In genomic region chr2:212451786-212452200, GRCh38 we compare ENCODE assay signal across 15 cellular contexts.
DNase-seq lines count a peak whose midpoint lies in the region; ATAC-seq and TF ChIP-seq lines count a peak whose summit lies in the region.
"Had no signal": no experiment of that assay in that cellular context is flagged by ENCODE, and none has a peak within 500 bp of the region (broad histone marks: within the 10 kb centered on the region; RNA-seq: fewer than 3 reads in every experiment).

No MANE protein-coding gene starts in this region.

- intact Hi-C loops in A673 (cut with micrococcal nuclease; ENCODE audit: unreplicated experiment) (no loop called here), body of pancreas (cut with DNase I) (no loop called here)

- peak; percentile 86 for ATAC-seq in body of pancreas
- ATAC-seq in activated CD4-positive, CD25-positive, alpha-beta regulatory T cell treated with anti-CD3 and anti-CD28 coated beads, Interleukin-2, amount 50 U/mL, for 24 hours, result no peak
- ATAC-seq in HG03039 (IDR thresholded peaks at IDR 0.05; ENCODE audit: unreplicated experiment), result no peak
- no peak for ATAC-seq in GM19035 (IDR thresholded peaks at IDR 0.05; ENCODE audit: unreplicated experiment)
- ATAC-seq: GM12878, left lung had no signal

- DNase-seq in A673 (ENCODE audit: low spot score), result peak; percentile 80
- DNase-seq in HS-5 (ENCODE audit: low read depth), result peak; percentile 70
- peak in 1 of 4 donors; percentile 14 for DNase-seq in body of pancreas
- peak; percentile 23 for DNase-seq in kidney epithelial cell (ENCODE audit: low read depth)
- DNase-seq in NCI-H1436 treated with DMSO at 0.1 percent for 48 hours (lab: John Stamatoyannopoulos, UW), result no peak
- DNase-seq: activated T-cell treated with anti-CD3 and anti-CD28 coated beads, Interleukin-2, amount 50 U/mL, for 1 hour; left lung; NCI-H2029; stimulated activated CD4-positive, alpha-beta T cell treated with anti-CD3 and anti-CD28 coated beads, Interleukin-12 subunit alpha, Interleukin-12 subunit beta, amount 100 ng/mL, for 4 hours; stimulated activated naive CD4-positive, alpha-beta T cell treated with Interleukin-2 at 50 U/mL for 16 hours had no signal

- CTCF ChIA-PET in A673 (lab: Charles Lee), result no interaction called here

- peak overlapping the region; percentile 52 for H3K27ac ChIP-seq in A673 (ENCODE audit: low read depth, low read length, poor library complexity, severe bottlenecking)
- H3K27ac ChIP-seq in body of pancreas, result peak overlapping the region in 2 of 4 donors; percentile 36 to 63
- H3K27ac ChIP-seq: BLaER1 treated with 17β-estradiol and CSF1 and Interleukin-3, amounts not matched to agents 10 nM and 100 nM; left lung had no signal

- peaks cover 33% of the 10 kb centered on the region for H3K4me1 ChIP-seq in A673 (ENCODE audit: insufficient read depth, low read length, poor library complexity, severe bottlenecking)
- H3K4me1 ChIP-seq in body of pancreas, result no peaks in the 10 kb centered on the region
- H3K4me1 ChIP-seq: BLaER1 treated with 17β-estradiol and CSF1 and Interleukin-3, amounts not matched to agents 10 nM and 100 nM; left lung had no signal

- no peak overlapping the region for H3K4me3 ChIP-seq in A673 (ENCODE audit: low read depth, low read length, poor library complexity, severe bottlenecking)
- H3K4me3 ChIP-seq in body of pancreas, result no peak overlapping the region
- H3K4me3 ChIP-seq in kidney epithelial cell (ENCODE audit: low read depth, low read length), result no peak overlapping the region
- H3K4me3 ChIP-seq: BLaER1 treated with 17β-estradiol and CSF1 and Interleukin-3, amounts not matched to agents 10 nM and 100 nM; GM12878; left lung had no signal

- 55 to 69% methylated on average over 1 of the region's 1 CpG for WGBS in body of pancreas, 2 donors

- POLR2A ChIA-PET in A673 (lab: Charles Lee; ENCODE audit: low non-redundant PET), result no interaction called here

- H3K9me3 ChIP-seq in A673 (ENCODE audit: low read depth, low read length, poor library complexity, severe bottlenecking) (no peaks in the 10 kb centered on the region), body of pancreas (no peaks in the 10 kb centered on the region)
- H3K9me3 ChIP-seq: BLaER1 treated with 17β-estradiol and CSF1 and Interleukin-3, amounts not matched to agents 10 nM and 100 nM; left lung had no signal

- TF ChIP-seq POLR2A in body of pancreas (IDR thresholded peaks at IDR 0.05), result no peak

- H3K36me3 ChIP-seq in A673 (ENCODE audit: insufficient read depth, low read length, poor library complexity, severe bottlenecking) (no peaks in the 10 kb centered on the region), body of pancreas (replicated peaks in 1 of 2; ENCODE audit: insufficient read depth in 1 of 2, low read depth in 2 of 2) (no peaks in the 10 kb centered on the region), kidney epithelial cell (ENCODE audit: control insufficient read depth, insufficient read depth, low read length) (no peaks in the 10 kb centered on the region)
- H3K36me3 ChIP-seq: BLaER1 treated with 17β-estradiol and CSF1 and Interleukin-3, amounts not matched to agents 10 nM and 100 nM; left lung had no signal

- BruUV-seq in A673 (replicated peaks; lab: Mats Ljungman, UMichigan), result no TSS peak

- H3K27me3 ChIP-seq in A673 (replicated peaks; ENCODE audit: insufficient read depth, low read depth, low read length, poor library complexity) (no peaks in the 10 kb centered on the region), body of pancreas (no peaks in the 10 kb centered on the region), kidney epithelial cell (ENCODE audit: control insufficient read depth, insufficient read depth, low read length) (no peaks in the 10 kb centered on the region)
- H3K27me3 ChIP-seq: BLaER1 treated with 17β-estradiol and CSF1 and Interleukin-3, amounts not matched to agents 10 nM and 100 nM; left lung had no signal

- TF ChIP-seq CTCF in A673 (conservative IDR thresholded peaks at IDR 0.05; ENCODE audit: low read depth, low read length), result no peak
- TF ChIP-seq CTCF in body of pancreas (IDR thresholded peaks at IDR 0.05), result no peak
- TF ChIP-seq CTCF in kidney epithelial cell (IDR thresholded peaks at IDR 0.05; ENCODE audit: insufficient read depth, low read length, poor library complexity, severe bottlenecking), result no peak
